Comparison of ENCODE assay signal across 19 cellular contexts in genomic region chr10:69363666-69364065, GRCh38. TPM values are rescaled to one million over a fixed set of nuclear protein-coding genes. Genes with fewer than 3 reads are reported as not detected.
A peak's percentile ranks its signal among the peaks of the same experiment; 100 is the strongest.
DNase-seq lines count a peak whose midpoint lies in the region; ATAC-seq and TF ChIP-seq lines count a peak whose summit lies in the region.
"Had no signal": no experiment of that assay in that cellular context is flagged by ENCODE, and none has a peak within 500 bp of the region (broad histone marks: within the 10 kb centered on the region; RNA-seq: fewer than 3 reads in every experiment).

No MANE protein-coding gene starts in this region.

- H3K9me3 Mint-ChIP-seq in activated naive CD4-positive, alpha-beta T cell treated with anti-CD3 and anti-CD28 coated beads, Interleukin-2, amount 10 ng/mL, durations not matched to agents 7 days and 5 days, result no peaks in the 10 kb centered on the region
- H3K9me3 Mint-ChIP-seq in T-cell, result no peaks in the 10 kb centered on the region

- H3K27ac Mint-ChIP-seq in activated naive CD4-positive, alpha-beta T cell treated with anti-CD3 and anti-CD28 coated beads, Interleukin-2, amount 10 ng/mL, durations not matched to agents 7 days and 5 days, result peak overlapping the region; percentile 16
- H3K27ac Mint-ChIP-seq in T-cell, result peak overlapping the region; percentile 11 to 75

- H3K36me3 Mint-ChIP-seq in activated naive CD4-positive, alpha-beta T cell treated with anti-CD3 and anti-CD28 coated beads, Interleukin-2, amount 10 ng/mL, durations not matched to agents 7 days and 5 days, result peaks cover 44% of the 10 kb centered on the region
- peaks cover 31% of the 10 kb centered on the region for H3K36me3 Mint-ChIP-seq in T-cell

- no peak overlapping the region for H3K9ac ChIP-seq in subcutaneous abdominal adipose tissue (ENCODE audit: low read length in 5 of 5)

- POLR2A ChIA-PET in T-cell (lab: Charles Lee), result interaction anchor here in 1 of 2 donors (0.6 kb wide), 1 partner anchor 13 kb away, joined by 3 read pairs; no protein-coding TSS in a partner anchor

- H3K4me1 Mint-ChIP-seq in activated naive CD4-positive, alpha-beta T cell treated with anti-CD3 and anti-CD28 coated beads, Interleukin-2, amount 10 ng/mL, durations not matched to agents 7 days and 5 days, result peaks cover 62% of the 10 kb centered on the region
- peaks cover 50 to 54% (median 53%) of the 10 kb centered on the region in 3 donors for H3K4me1 Mint-ChIP-seq in T-cell

- H3K27me3 ChIP-seq in foreskin keratinocyte, result no peaks in the 10 kb centered on the region
- H3K27me3 ChIP-seq in subcutaneous abdominal adipose tissue (ENCODE audit: control insufficient read depth in 5 of 5, insufficient read depth in 4 of 5, low read length in 5 of 5), result no peaks in the 10 kb centered on the region
- H3K27me3 ChIP-seq in dorsolateral prefrontal cortex, result no peaks in the 10 kb centered on the region
- H3K27me3 ChIP-seq: esophagus muscularis mucosa, Peyer's patch had no signal

- intact Hi-C loops in dorsolateral prefrontal cortex (cut with DNase I), result no loop called here

- no peak overlapping the region for H3K4me3 ChIP-seq in subcutaneous abdominal adipose tissue (ENCODE audit: low read depth in 1 of 5, low read length in 5 of 5)
- no peak overlapping the region for H3K4me3 ChIP-seq in dorsolateral prefrontal cortex
- H3K4me3 ChIP-seq: esophagus muscularis mucosa, Peyer's patch had no signal

- H3K9me3 ChIP-seq in subcutaneous abdominal adipose tissue (ENCODE audit: control insufficient read depth in 5 of 5, low read length in 5 of 5), result no peaks in the 10 kb centered on the region
- H3K9me3 ChIP-seq: esophagus muscularis mucosa, Peyer's patch had no signal

- no peak overlapping the region for H3K4me3 Mint-ChIP-seq in activated naive CD4-positive, alpha-beta T cell treated with anti-CD3 and anti-CD28 coated beads, Interleukin-2, amount 10 ng/mL, durations not matched to agents 7 days and 5 days
- H3K4me3 Mint-ChIP-seq in T-cell, result no peak overlapping the region

- CTCF ChIA-PET in activated naive CD4-positive, alpha-beta T cell treated with anti-CD3 and anti-CD28 coated beads, Interleukin-2, amount 10 ng/mL, durations not matched to agents 7 days and 5 days (lab: Charles Lee), result interaction anchor here (1.4 kb wide), 1 partner anchor 9 kb away, joined by 4 read pairs; no protein-coding TSS in a partner anchor
- CTCF ChIA-PET in T-cell (lab: Charles Lee), result no interaction called here

- no peak for TF ChIP-seq CTCF in foreskin keratinocyte (conservative IDR thresholded peaks at IDR 0.05)
- TF ChIP-seq CTCF in dorsolateral prefrontal cortex (IDR thresholded peaks at IDR 0.05 in 54 of 56, conservative IDR thresholded peaks at IDR 0.05 in 2 of 56; ENCODE audit: low read depth in 1 of 56, partially characterized antibody in 56 of 56), result no peak

- DNase-seq in activated naive CD4-positive, alpha-beta T cell treated with anti-CD3 and anti-CD28 coated beads, Interleukin-2, amount 10 ng/mL, durations not matched to agents 7 days and 5 days, result no peak
- no peak for DNase-seq in activated naive CD4-positive, alpha-beta T cell treated with Interleukin-2 at 50 U/mL for 16 hours
- DNase-seq in T-cell, result no peak
- DNase-seq in foreskin keratinocyte, result peak; percentile 68 to 88
- DNase-seq in NAMALWA (ENCODE audit: low spot score), result no peak
- no peak for DNase-seq in dorsolateral prefrontal cortex
- no peak for DNase-seq in A172 (ENCODE audit: low spot score)
- DNase-seq: activated CD4-positive, alpha-beta T cell treated with anti-CD3 and anti-CD28 coated beads, Interleukin-2, amount 50 U/mL, for 48 hours; activated naive CD4-positive, alpha-beta T cell; DMS79 treated with DMSO at 0.1 percent for 48 hours; mesenchymal stem cell; NCI-H187 treated with DMSO at 0.1 percent for 48 hours; NCI-H526; Peyer's patch; small intestine; substantia nigra had no signal

- peaks cover 0 to 56% (median 33%) of the 10 kb centered on the region in 5 donors for H3K36me3 ChIP-seq in subcutaneous abdominal adipose tissue (ENCODE audit: control insufficient read depth in 5 of 5, insufficient read depth in 5 of 5, low read length in 5 of 5)

- ATAC-seq in T-cell (replicated peaks in 1 of 4) (no peak), foreskin keratinocyte (peak; percentile 62)

- no peaks in the 10 kb centered on the region for H3K27me3 Mint-ChIP-seq in activated naive CD4-positive, alpha-beta T cell treated with anti-CD3 and anti-CD28 coated beads, Interleukin-2, amount 10 ng/mL, durations not matched to agents 7 days and 5 days
- H3K27me3 Mint-ChIP-seq in T-cell, result no peaks in the 10 kb centered on the region

- H3K4me1 ChIP-seq in foreskin keratinocyte (peaks cover 31% of the 10 kb centered on the region), subcutaneous abdominal adipose tissue (ENCODE audit: control insufficient read depth in 5 of 5, insufficient read depth in 5 of 5, low read length in 5 of 5) (peaks cover 5 to 42% (median 36%) of the 10 kb centered on the region in 5 donors)

- H3K27ac ChIP-seq in foreskin keratinocyte (peak overlapping the region; percentile 12), subcutaneous abdominal adipose tissue (ENCODE audit: low read depth, low read length) (peak overlapping the region; percentile 16), dorsolateral prefrontal cortex (peak overlapping the region in 8 of 59 donors; percentile 22 to 75 (median 39))
- H3K27ac ChIP-seq: Peyer's patch had no signal

RNA-seq across cellular contexts. Expression of gene TACR2, which starts 53.1 kb away (rescaled TPM):
- not detected for total RNA-seq in T-cell
- not detected in 2 replicates for total RNA-seq in foreskin keratinocyte
- 0.03 TPM in 1 of 2 replicates, not detected in the other for polyA plus RNA-seq in foreskin keratinocyte
- total RNA-seq in dorsolateral prefrontal cortex, result 1 to 10 TPM in 27 of 120 experiments, under 1 TPM in 86, not detected in 7; 0.20 to 2.4 (median 0.75) TPM
- total RNA-seq in A172 (2014; rRNA removed; shearing (Covaris generic)), result not detected in 2 replicates
- total RNA-seq: T-helper 2 cell treated with Interferon-gamma antibody and Interleukin-4, amounts not matched to agents 100 ng/mL and 5 ng/mL, for 36 hours had no signal

Comparison
In these comparisons a context has a peak if more than half of its experiments do, and no peak if none do; other contexts are left out.
1. DNase-seq: peak in foreskin keratinocyte (2 of 2); none in activated naive CD4-positive, alpha-beta T cell treated with anti-CD3 and anti-CD28 coated beads, Interleukin-2, amount 10 ng/mL, durations not matched to agents 7 days and 5 days (single experiment), activated naive CD4-positive, alpha-beta T cell treated with Interleukin-2 at 50 U/mL for 16 hours (single experiment), T-cell (0 of 34), NAMALWA (single experiment), dorsolateral prefrontal cortex (0 of 10) and A172 (single experiment).